Comparison of ENCODE assay signal across 8 cellular contexts in the genomic region with DNA sequence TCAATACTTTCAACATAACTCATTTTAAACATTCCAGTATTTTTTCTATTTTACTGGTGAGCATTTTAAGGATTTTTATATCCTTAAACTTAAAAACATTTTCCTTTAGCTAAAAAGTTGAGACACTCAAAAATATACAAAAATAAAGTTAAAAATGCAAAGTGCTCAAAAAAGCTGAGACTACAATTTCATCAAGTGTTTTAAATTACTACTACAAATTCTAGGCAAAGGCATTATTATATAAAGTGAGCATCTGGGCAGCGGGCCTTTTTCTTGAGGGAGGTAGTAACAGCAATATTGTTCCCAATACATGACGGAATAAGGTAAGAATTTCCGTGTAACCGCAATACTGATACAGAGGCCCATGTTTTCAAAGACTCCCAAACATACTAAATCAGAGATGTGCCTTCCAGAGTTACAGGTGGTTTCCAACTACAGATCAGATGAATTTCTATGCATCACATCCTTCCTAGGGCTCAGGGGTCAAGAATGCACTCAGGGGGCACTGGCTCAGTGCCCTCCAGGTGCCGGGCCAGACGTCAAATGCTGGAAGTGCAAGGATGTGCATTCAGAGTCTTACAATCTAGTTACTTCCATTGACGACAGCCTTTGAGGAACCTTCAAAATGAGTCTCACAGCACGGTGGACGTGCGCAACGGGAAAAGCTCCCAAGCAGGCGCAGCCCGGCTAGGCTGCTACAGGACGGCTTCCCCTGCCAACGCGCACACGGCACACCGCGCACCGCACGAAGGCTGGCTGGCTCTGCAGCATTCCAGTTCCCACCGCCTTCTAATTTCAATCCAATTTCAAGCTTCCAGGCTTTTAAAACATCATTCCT. TPM values are rescaled to one million over a fixed set of nuclear protein-coding genes. Genes with fewer than 3 reads are reported as not detected.
A peak's percentile ranks its signal among the peaks of the same experiment; 100 is the strongest.
DNase-seq lines count a peak whose midpoint lies in the region; ATAC-seq and TF ChIP-seq lines count a peak whose summit lies in the region.

No MANE protein-coding gene starts in this region.

- H3K4me3 ChIP-seq in GM08714 (ENCODE audit: low read length) (peak overlapping the region; percentile 59), HAP-1 (peak overlapping the region; percentile 60)

- no peaks in the 10 kb centered on the region for H3K9me3 ChIP-seq in HAP-1

- no peaks in the 10 kb centered on the region for H3K27me3 Mint-ChIP-seq in activated T-cell treated with anti-CD3 and anti-CD28 coated beads, Interleukin-2, amount 50 U/mL, for 72 hours (ENCODE audit: low read depth)
- no peaks in the 10 kb centered on the region for H3K27me3 Mint-ChIP-seq in naive thymus-derived CD8-positive, alpha-beta T cell
- peaks cover 3% of the 10 kb centered on the region for H3K27me3 Mint-ChIP-seq in type B pancreatic cell

- H3K36me3 ChIP-seq in HAP-1 (replicated peaks): no peaks in the 10 kb centered on the region

- H3K9me3 Mint-ChIP-seq in activated T-cell treated with anti-CD3 and anti-CD28 coated beads, Interleukin-2, amount 50 U/mL, for 72 hours: no peaks in the 10 kb centered on the region
- H3K9me3 Mint-ChIP-seq in naive thymus-derived CD8-positive, alpha-beta T cell: no peaks in the 10 kb centered on the region
- no peaks in the 10 kb centered on the region for H3K9me3 Mint-ChIP-seq in type B pancreatic cell

- in situ Hi-C loops in HAP-1 (cut with MboI; ENCODE audit: low sequenced_read_pairs): no loop called here

- ATAC-seq in activated T-cell treated with anti-CD3 and anti-CD28 coated beads, Interleukin-2, amount 50 U/mL, for 72 hours (replicated peaks in 1 of 2): peak; percentile 29 to 42
- ATAC-seq in naive thymus-derived CD8-positive, alpha-beta T cell: peak; percentile 20 to 45
- no peak for ATAC-seq in HG02588 (IDR thresholded peaks at IDR 0.05; ENCODE audit: unreplicated experiment)

- H3K4me3 Mint-ChIP-seq in activated T-cell treated with anti-CD3 and anti-CD28 coated beads, Interleukin-2, amount 50 U/mL, for 72 hours: peak overlapping the region; percentile 90 to 91
- peak overlapping the region; percentile 90 to 97 (median 94) for H3K4me3 Mint-ChIP-seq in naive thymus-derived CD8-positive, alpha-beta T cell
- peak overlapping the region; percentile 95 for H3K4me3 Mint-ChIP-seq in type B pancreatic cell

- no peak for TF ChIP-seq CTCF in type B pancreatic cell (conservative IDR thresholded peaks at IDR 0.05)

- H3K4me1 ChIP-seq in HAP-1: peaks cover 16% of the 10 kb centered on the region

- H3K27ac Mint-ChIP-seq in activated T-cell treated with anti-CD3 and anti-CD28 coated beads, Interleukin-2, amount 50 U/mL, for 72 hours: peak overlapping the region; percentile 92
- H3K27ac Mint-ChIP-seq in naive thymus-derived CD8-positive, alpha-beta T cell: peak overlapping the region; percentile 95 to 99 (median 97)
- peak overlapping the region; percentile 94 for H3K27ac Mint-ChIP-seq in type B pancreatic cell

- DNase-seq in HAP-1 (ENCODE audit: low spot score in 2 of 2): peak; percentile 27 to 53
- DNase-seq in NCI-H226: peak; percentile 89
- peak; percentile 37 to 49 for DNase-seq in activated T-cell treated with anti-CD3 and anti-CD28 coated beads, Interleukin-2, amount 50 U/mL, for 72 hours
- peak; percentile 38 for DNase-seq in fibroblast of gingiva (ENCODE audit: low read depth)
- DNase-seq in naive thymus-derived CD8-positive, alpha-beta T cell: peak in 7 of 10 donors; percentile 27 to 60 (median 45)
- no peak for DNase-seq in type B pancreatic cell (ENCODE audit: extremely low spot score, unreplicated experiment)

- H3K27me3 ChIP-seq in HAP-1 (ENCODE audit: low read depth): no peaks in the 10 kb centered on the region

- POLR2A ChIA-PET in naive thymus-derived CD8-positive, alpha-beta T cell (lab: Charles Lee): interaction anchor here (0.7 to 8.9 kb wide), 12 partner anchors 10 to 830 kb away, joined by 3 to 129 read pairs (median 6); a partner anchor contains a TSS

- peaks cover 4 to 17% of the 10 kb centered on the region in 2 donors for H3K36me3 Mint-ChIP-seq in activated T-cell treated with anti-CD3 and anti-CD28 coated beads, Interleukin-2, amount 50 U/mL, for 72 hours (ENCODE audit: insufficient read depth in 2 of 2)
- peaks cover 0 to 16% (median 2%) of the 10 kb centered on the region in 3 donors for H3K36me3 Mint-ChIP-seq in naive thymus-derived CD8-positive, alpha-beta T cell
- peaks cover 5% of the 10 kb centered on the region for H3K36me3 Mint-ChIP-seq in type B pancreatic cell

- H3K4me1 Mint-ChIP-seq in activated T-cell treated with anti-CD3 and anti-CD28 coated beads, Interleukin-2, amount 50 U/mL, for 72 hours (ENCODE audit: low read depth): peaks cover 48% of the 10 kb centered on the region
- peaks cover 16 to 53% (median 41%) of the 10 kb centered on the region in 4 donors for H3K4me1 Mint-ChIP-seq in naive thymus-derived CD8-positive, alpha-beta T cell
- H3K4me1 Mint-ChIP-seq in type B pancreatic cell (ENCODE audit: unreplicated experiment): peaks cover 32% of the 10 kb centered on the region

RNA-seq across cellular contexts. Expression of a gene that starts 1.7 kb away (rescaled TPM):
- total RNA-seq in activated T-cell treated with anti-CD3 and anti-CD28 coated beads, Interleukin-2, amount 50 U/mL, for 72 hours: 10 to 100 TPM; 87.7 to 95.8 TPM
- total RNA-seq in naive thymus-derived CD8-positive, alpha-beta T cell: 100 to 1,000 TPM; 124 to 126 TPM
- polyA plus RNA-seq in naive thymus-derived CD8-positive, alpha-beta T cell: 10 to 100 TPM; 13.1 to 23.2 (median 13.7) TPM
- total RNA-seq in type B pancreatic cell (ENCODE audit: low replicate concordance): 44.5 and 59.9 TPM in 2 replicates

RNA-seq across cellular contexts. Expression of a gene that starts 20.7 kb away (rescaled TPM):
- total RNA-seq in activated T-cell treated with anti-CD3 and anti-CD28 coated beads, Interleukin-2, amount 50 U/mL, for 72 hours: 10 to 100 TPM; 13.3 to 14.4 TPM
- 10 to 100 TPM; 30.7 to 30.8 TPM for total RNA-seq in naive thymus-derived CD8-positive, alpha-beta T cell
- 10 to 100 TPM in 1 of 3 donors, 1 to 10 TPM in 2; 7.9 to 10.1 (median 8.1) TPM for polyA plus RNA-seq in naive thymus-derived CD8-positive, alpha-beta T cell
- 30.4 and 30.8 TPM in 2 replicates for total RNA-seq in type B pancreatic cell (ENCODE audit: low replicate concordance)

RNA-seq across cellular contexts. Expression of a gene that starts 20.8 kb away (rescaled TPM):
- total RNA-seq in activated T-cell treated with anti-CD3 and anti-CD28 coated beads, Interleukin-2, amount 50 U/mL, for 72 hours: 10 to 100 TPM; 45.0 to 46.1 TPM
- total RNA-seq in naive thymus-derived CD8-positive, alpha-beta T cell: 10 to 100 TPM; 74.1 to 80.9 TPM
- polyA plus RNA-seq in naive thymus-derived CD8-positive, alpha-beta T cell: 1 to 10 TPM; 3.7 to 7.3 (median 6.4) TPM
- 61.2 and 112 TPM in 2 replicates for total RNA-seq in type B pancreatic cell (ENCODE audit: low replicate concordance)

RNA-seq across cellular contexts. Expression of a gene that starts 28.8 kb away (rescaled TPM):
- total RNA-seq in activated T-cell treated with anti-CD3 and anti-CD28 coated beads, Interleukin-2, amount 50 U/mL, for 72 hours: 1 to 10 TPM; 1.7 to 2.7 TPM
- total RNA-seq in naive thymus-derived CD8-positive, alpha-beta T cell: 1 to 10 TPM; 7.2 to 7.4 TPM
- under 1 TPM; 0.35 to 0.67 (median 0.63) TPM for polyA plus RNA-seq in naive thymus-derived CD8-positive, alpha-beta T cell
- 2.1 and 2.6 TPM in 2 replicates for total RNA-seq in type B pancreatic cell (ENCODE audit: low replicate concordance)

RNA-seq across cellular contexts. Expression of a gene that starts 28.8 kb away (rescaled TPM):
- 10 to 100 TPM; 30.5 to 37.9 TPM for total RNA-seq in activated T-cell treated with anti-CD3 and anti-CD28 coated beads, Interleukin-2, amount 50 U/mL, for 72 hours
- 10 to 100 TPM; 38.7 to 41.5 TPM for total RNA-seq in naive thymus-derived CD8-positive, alpha-beta T cell
- 10 to 100 TPM in 1 of 3 donors, 1 to 10 TPM in 2; 9.2 to 12.4 (median 9.2) TPM for polyA plus RNA-seq in naive thymus-derived CD8-positive, alpha-beta T cell
- total RNA-seq in type B pancreatic cell (ENCODE audit: low replicate concordance): 18.6 and 32.1 TPM in 2 replicates
